In the genomic region with DNA sequence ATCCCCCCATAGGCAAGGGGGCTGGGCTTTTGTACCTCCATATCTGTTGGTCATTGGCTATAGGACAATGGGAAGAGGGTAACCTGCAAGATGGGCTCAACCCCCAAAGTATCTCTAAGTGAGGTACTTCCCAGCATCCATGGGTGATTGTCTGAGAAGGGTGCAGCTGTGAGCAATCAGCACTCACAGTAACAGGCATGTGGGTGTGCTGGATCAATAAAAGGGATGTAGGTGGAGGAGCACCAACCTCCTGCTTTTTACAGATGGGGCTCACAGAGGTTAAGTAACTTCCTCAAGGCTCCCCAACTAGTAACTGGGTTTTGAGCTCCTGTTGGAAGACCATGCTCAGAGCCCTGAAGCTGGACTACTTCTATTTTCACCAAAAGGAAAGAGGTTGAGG, we compare ENCODE assay signal across 18 cellular contexts. TPM values are rescaled to one million over a fixed set of nuclear protein-coding genes. Genes with fewer than 3 reads are reported as not detected.
DNase-seq lines count a peak whose midpoint lies in the region; TF ChIP-seq lines count a peak whose summit lies in the region.
"Had no signal": no experiment of that assay in that cellular context is flagged by ENCODE, and none has a peak within 500 bp of the region (broad histone marks: within the 10 kb centered on the region; RNA-seq: fewer than 3 reads in every experiment).

No MANE protein-coding gene starts in this region.

- H3K4me1 Mint-ChIP-seq in brain: peaks cover 46% of the 10 kb centered on the region
- H3K4me1 Mint-ChIP-seq in activated CD4-positive, alpha-beta memory T cell treated with anti-CD3 and anti-CD28 coated beads for 36 hours (ENCODE audit: low read depth): no peaks in the 10 kb centered on the region
- H3K4me1 Mint-ChIP-seq: CD4-positive, alpha-beta memory T cell had no signal

- peak overlapping the region in 4 of 5 experiments; percentile 7 to 87 (median 67) for H3K27ac Mint-ChIP-seq in brain
- H3K27ac Mint-ChIP-seq in activated CD4-positive, alpha-beta memory T cell treated with anti-CD3 and anti-CD28 coated beads for 36 hours: no peak overlapping the region
- H3K27ac Mint-ChIP-seq: CD4-positive, alpha-beta memory T cell had no signal

- H3K36me3 ChIP-seq in HEK293 (ENCODE audit: control insufficient read depth in 2 of 2, insufficient read depth in 1 of 2, low read length in 2 of 2): no peaks in the 10 kb centered on the region

- DNase-seq in head of caudate nucleus (peak in 23 of 42 donors; percentile 12 to 80 (median 43)), putamen (ENCODE audit: low spot score) (peak; percentile 64), foreskin melanocyte (no peak)
- DNase-seq in activated CD4-positive, alpha-beta memory T cell treated with anti-CD3 and anti-CD28 coated beads for 36 hours: no peak
- DNase-seq: C1 segment of cervical spinal cord; Calu3; CD4-positive, alpha-beta memory T cell; COR-L47; DMS53; GF-D8; GM23248; H7; HCEC 1CT had no signal

- H3K4me3 Mint-ChIP-seq in brain: no peak overlapping the region
- H3K4me3 Mint-ChIP-seq in activated CD4-positive, alpha-beta memory T cell treated with anti-CD3 and anti-CD28 coated beads for 36 hours: no peak overlapping the region
- H3K4me3 Mint-ChIP-seq: CD4-positive, alpha-beta memory T cell had no signal

- CTCF ChIA-PET in HEK293 (lab: Yijun Ruan, JAX): interaction anchor here (1.8 kb wide), 1 partner anchor 35 kb away, joined by 5 read pairs; no protein-coding TSS in a partner anchor
- CTCF ChIA-PET in activated CD4-positive, alpha-beta memory T cell treated with anti-CD3 and anti-CD28 coated beads for 36 hours (lab: Charles Lee): interaction anchor here (1.5 to 1.7 kb wide), 2 partner anchors 26 to 34 kb away, joined by 4 to 8 read pairs; no protein-coding TSS in a partner anchor

- POLR2A ChIA-PET in HEK293 (lab: Yijun Ruan, JAX): no interaction called here
- POLR2A ChIA-PET in activated CD4-positive, alpha-beta memory T cell treated with anti-CD3 and anti-CD28 coated beads for 36 hours (lab: Charles Lee): no interaction called here

- H3K9me3 ChIP-seq in HEK293 (ENCODE audit: control insufficient read depth, insufficient read depth, low read depth, low read length): no peaks in the 10 kb centered on the region

- TF ChIP-seq CTCF in HEK293 (tag by site-specific recombination; IDR thresholded peaks at IDR 0.05): no peak
- TF ChIP-seq CTCF in brain (conservative IDR thresholded peaks at IDR 0.05): no peak

- no peak overlapping the region for H3K4me3 ChIP-seq in HEK293 (ENCODE audit: low read depth, low read length)
- H3K4me3 ChIP-seq: GM23248 had no signal

- no peaks in the 10 kb centered on the region for H3K4me1 ChIP-seq in HEK293 (ENCODE audit: control insufficient read depth, insufficient read depth, low read length)

- intact Hi-C loops in head of caudate nucleus (cut with DNase I): no loop called here
- intact Hi-C loops in activated CD4-positive, alpha-beta memory T cell treated with anti-CD3 and anti-CD28 coated beads for 36 hours (cut with micrococcal nuclease): no loop called here

- H3K27ac ChIP-seq in HEK293 (ENCODE audit: extremely low read depth, low read depth, low read length): no peak overlapping the region
- H3K27ac ChIP-seq: GM23248 had no signal

- H3K36me3 Mint-ChIP-seq in brain: peaks cover 10% of the 10 kb centered on the region
- H3K36me3 Mint-ChIP-seq in activated CD4-positive, alpha-beta memory T cell treated with anti-CD3 and anti-CD28 coated beads for 36 hours: no peaks in the 10 kb centered on the region
- H3K36me3 Mint-ChIP-seq: CD4-positive, alpha-beta memory T cell had no signal

- no peaks in the 10 kb centered on the region for H3K27me3 Mint-ChIP-seq in brain
- H3K27me3 Mint-ChIP-seq in activated CD4-positive, alpha-beta memory T cell treated with anti-CD3 and anti-CD28 coated beads for 36 hours: peaks cover 19% of the 10 kb centered on the region

- peaks cover 4 to 27% (median 17%) of the 10 kb centered on the region in 5 experiments for H3K9me3 Mint-ChIP-seq in brain
- no peaks in the 10 kb centered on the region for H3K9me3 Mint-ChIP-seq in activated CD4-positive, alpha-beta memory T cell treated with anti-CD3 and anti-CD28 coated beads for 36 hours

TF ChIP-seq in HEK293, 187 proteins besides CTCF, POLR2A, EP300 and RAD21:
- TF ChIP-seq EGR2 (tag by site-specific recombination; IDR thresholded peaks at IDR 0.05; ENCODE audit: low read depth) (peak; percentile 32; the same call in 1 of the 2 replicates), ZNF335 (tag by site-specific recombination; conservative IDR thresholded peaks at IDR 0.05) (no peak)

RNA-seq across cellular contexts. Expression of a gene that starts 26.4 kb away (rescaled TPM):
- 470 TPM for polyA plus RNA-seq in brain (ENCODE audit: insufficient read depth, low read depth, low replicate concordance)
- not detected for total RNA-seq in activated CD4-positive, alpha-beta memory T cell treated with anti-CD3 and anti-CD28 coated beads for 36 hours
- total RNA-seq: A172; A673; Calu3; CD4-positive, alpha-beta memory T cell; G401 had no signal
- polyA plus RNA-seq: CD4-positive, alpha-beta memory T cell had no signal

Comparison
In these comparisons a context has a peak if more than half of its experiments do, and no peak if none do; other contexts are left out.
1. DNase-seq: peak in head of caudate nucleus (23 of 42) and putamen (single experiment); none in activated CD4-positive, alpha-beta memory T cell treated with anti-CD3 and anti-CD28 coated beads for 36 hours (single experiment) and foreskin melanocyte (single experiment).